Comparison of ENCODE assay signal across 38 cellular contexts in genomic region chr3:71330505-71330904, GRCh38.
"Had no signal": no experiment of that assay in that cellular context is flagged by ENCODE, and none has a peak within 500 bp of the region (broad histone marks: within the 10 kb centered on the region; RNA-seq: fewer than 3 reads in every experiment).

No MANE protein-coding gene starts in this region.

- H3K27ac ChIP-seq: adrenal gland, ascending aorta, body of pancreas, brain microvascular endothelial cell, breast epithelium, cardiac muscle cell had no signal

- H3K4me1 Mint-ChIP-seq: activated naive CD4-positive, alpha-beta T cell treated with anti-CD3 and anti-CD28 coated beads, Interleukin-2, amount 10 ng/mL, durations not matched to agents 7 days and 5 days; activated T-helper 17 cell treated with anti-CD3 and anti-CD28 coated beads, Interleukin-2, amount 50 U/mL, for 72 hours; brain had no signal

- H3K27ac Mint-ChIP-seq: activated naive CD4-positive, alpha-beta T cell treated with anti-CD3 and anti-CD28 coated beads for 36 hours; activated naive CD4-positive, alpha-beta T cell treated with anti-CD3 and anti-CD28 coated beads, Interleukin-2, amount 10 ng/mL, durations not matched to agents 7 days and 5 days; activated naive CD4-positive, alpha-beta T cell treated with anti-CD3 and anti-CD28 coated beads, Interleukin-2, amount 50 U/mL, for 72 hours; activated naive CD8-positive, alpha-beta T cell; activated naive CD8-positive, alpha-beta T cell treated with anti-CD3 and anti-CD28 coated beads for 36 hours; activated naive CD8-positive, alpha-beta T cell treated with anti-CD3 and anti-CD28 coated beads, Interleukin-2, amount 10 ng/mL, durations not matched to agents 7 days and 5 days; activated naive CD8-positive, alpha-beta T cell treated with anti-CD3 and anti-CD28 coated beads, Interleukin-2, amount 50 U/mL, for 24 hours; activated T-cell treated with anti-CD3 and anti-CD28 coated beads, Interleukin-2, amount 50 U/mL, for 72 hours; activated T-helper 1 cell treated with anti-CD3 and anti-CD28 coated beads, Interleukin-12 subunit alpha, Interleukin-12 subunit beta, Interleukin-2, Interleukin-4 antibody, amounts not matched to agents 30 ng/mL and 10 ng/mL and 1 ng/mL, durations not matched to agents 14 hours and 24 hours and 36 hours; activated T-helper 17 cell treated with anti-CD3 and anti-CD28 coated beads, Interleukin-2, amount 50 U/mL, for 72 hours; activated T-helper 2 cell treated with anti-CD3 and anti-CD28 coated beads, Interferon-gamma antibody, Interleukin-2, Interleukin-4, amounts not matched to agents 10 μg/mL and 5 μg/mL and 100 μg/mL, durations not matched to agents 14 hours and 24 hours and 36 hours; brain had no signal

- H3K36me3 ChIP-seq: adrenal gland, brain microvascular endothelial cell, breast epithelium, cardiac muscle cell had no signal

- H3K9me3 Mint-ChIP-seq: activated naive CD4-positive, alpha-beta T cell treated with anti-CD3 and anti-CD28 coated beads, Interleukin-2, amount 50 U/mL, for 24 hours; activated T-helper 17 cell treated with anti-CD3 and anti-CD28 coated beads, Interleukin-2, amount 50 U/mL, for 72 hours had no signal

- H3K9me3 ChIP-seq: adrenal gland, ascending aorta, body of pancreas, breast epithelium had no signal

- H3K4me1 ChIP-seq: adrenal gland, body of pancreas, breast epithelium had no signal

- H3K27me3 Mint-ChIP-seq: activated naive CD4-positive, alpha-beta T cell treated with anti-CD3 and anti-CD28 coated beads, Interleukin-2, amount 10 ng/mL, durations not matched to agents 7 days and 5 days; activated naive CD4-positive, alpha-beta T cell treated with anti-CD3 and anti-CD28 coated beads, Interleukin-2, amount 50 U/mL, for 24 hours; activated naive CD8-positive, alpha-beta T cell; activated naive CD8-positive, alpha-beta T cell treated with anti-CD3 and anti-CD28 coated beads for 36 hours; activated naive CD8-positive, alpha-beta T cell treated with anti-CD3 and anti-CD28 coated beads, Interleukin-2, amount 10 ng/mL, durations not matched to agents 7 days and 5 days; activated naive CD8-positive, alpha-beta T cell treated with anti-CD3 and anti-CD28 coated beads, Interleukin-2, amount 50 U/mL, for 24 hours; activated T-helper 17 cell treated with anti-CD3 and anti-CD28 coated beads, Interleukin-2, amount 50 U/mL, for 72 hours; brain; central memory CD8-positive, alpha-beta T cell had no signal

- FAIRE-seq: astrocyte, bronchial epithelial cell had no signal

- H3K4me3 Mint-ChIP-seq: activated naive CD4-positive, alpha-beta T cell treated with anti-CD3 and anti-CD28 coated beads for 36 hours; activated naive CD4-positive, alpha-beta T cell treated with anti-CD3 and anti-CD28 coated beads, Interleukin-2, amount 10 ng/mL, durations not matched to agents 7 days and 5 days; activated naive CD4-positive, alpha-beta T cell treated with anti-CD3 and anti-CD28 coated beads, Interleukin-2, amount 50 U/mL, for 24 hours; activated naive CD8-positive, alpha-beta T cell; activated naive CD8-positive, alpha-beta T cell treated with anti-CD3 and anti-CD28 coated beads for 36 hours; activated naive CD8-positive, alpha-beta T cell treated with anti-CD3 and anti-CD28 coated beads, Interleukin-2, amount 10 ng/mL, durations not matched to agents 7 days and 5 days; activated naive CD8-positive, alpha-beta T cell treated with anti-CD3 and anti-CD28 coated beads, Interleukin-2, amount 50 U/mL, for 24 hours; activated T-cell treated with anti-CD3 and anti-CD28 coated beads, Interleukin-2, amount 50 U/mL, for 4 hours; activated T-cell treated with anti-CD3 and anti-CD28 coated beads, Interleukin-2, amount 50 U/mL, for 72 hours; activated T-helper 1 cell treated with anti-CD3 and anti-CD28 coated beads, Interleukin-12 subunit alpha, Interleukin-12 subunit beta, Interleukin-2, Interleukin-4 antibody, amounts not matched to agents 30 ng/mL and 10 ng/mL and 1 ng/mL, durations not matched to agents 14 hours and 24 hours and 36 hours; activated T-helper 17 cell treated with anti-CD3 and anti-CD28 coated beads, Interleukin-2, amount 50 U/mL, for 72 hours; brain; central memory CD8-positive, alpha-beta T cell had no signal

- DNase-seq: activated effector memory CD4-positive, alpha-beta T cell treated with anti-CD3 and anti-CD28 coated beads, Interleukin-2, amount 50 U/mL, for 16 hours; activated effector memory CD4-positive, alpha-beta T cell treated with Interleukin-2 at 50 U/mL for 16 hours; activated gamma-delta T cell; activated gamma-delta T cell treated with Interleukin-2 at 50 U/mL for 16 hours; activated naive CD4-positive, alpha-beta T cell; activated naive CD4-positive, alpha-beta T cell treated with anti-CD3 and anti-CD28 coated beads for 36 hours; activated naive CD4-positive, alpha-beta T cell treated with anti-CD3 and anti-CD28 coated beads, Interleukin-2, amount 10 ng/mL, durations not matched to agents 7 days and 5 days; activated naive CD4-positive, alpha-beta T cell treated with anti-CD3 and anti-CD28 coated beads, Interleukin-2, amount 50 U/mL, for 16 hours; activated naive CD4-positive, alpha-beta T cell treated with Interleukin-2 at 50 U/mL for 16 hours; activated naive CD8-positive, alpha-beta T cell treated with anti-CD3 and anti-CD28 coated beads for 36 hours; activated naive CD8-positive, alpha-beta T cell treated with anti-CD3 and anti-CD28 coated beads, Interleukin-2, amount 10 ng/mL, durations not matched to agents 7 days and 5 days; activated naive CD8-positive, alpha-beta T cell treated with anti-CD3 and anti-CD28 coated beads, Interleukin-2, amount 50 U/mL, for 24 hours; activated T-cell treated with anti-CD3 and anti-CD28 coated beads, Interleukin-2, amount 50 U/mL, for 4 hours; activated T-cell treated with anti-CD3 and anti-CD28 coated beads, Interleukin-2, amount 50 U/mL, for 48 hours; activated T-cell treated with anti-CD3 and anti-CD28 coated beads, Interleukin-2, amount 50 U/mL, for 72 hours; adrenal gland; amniotic stem cell; amygdala; anterior cingulate cortex; aorta; body of pancreas; brain microvascular endothelial cell; caudate nucleus; central memory CD4-positive, alpha-beta T cell; cerebellar nuclear complex had no signal

- ATAC-seq: activated naive CD4-positive, alpha-beta T cell treated with anti-CD3 and anti-CD28 coated beads, Interleukin-2, amount 50 U/mL, for 72 hours; activated naive CD8-positive, alpha-beta T cell treated with anti-CD3 and anti-CD28 coated beads, Interleukin-2, amount 50 U/mL, for 24 hours; activated T-cell treated with anti-CD3 and anti-CD28 coated beads, Interleukin-2, amount 50 U/mL, for 4 hours; activated T-cell treated with anti-CD3 and anti-CD28 coated beads, Interleukin-2, amount 50 U/mL, for 72 hours; activated T-helper 17 cell treated with anti-CD3 and anti-CD28 coated beads, Interleukin-2, amount 50 U/mL, for 72 hours; body of pancreas had no signal

- H3K4me3 ChIP-seq: adrenal gland, ascending aorta, body of pancreas, breast epithelium, cardiac muscle cell had no signal

- H3K27me3 ChIP-seq: adrenal gland, ascending aorta, body of pancreas, brain microvascular endothelial cell, breast epithelium, cardiac muscle cell had no signal
